In the genomic region with DNA sequence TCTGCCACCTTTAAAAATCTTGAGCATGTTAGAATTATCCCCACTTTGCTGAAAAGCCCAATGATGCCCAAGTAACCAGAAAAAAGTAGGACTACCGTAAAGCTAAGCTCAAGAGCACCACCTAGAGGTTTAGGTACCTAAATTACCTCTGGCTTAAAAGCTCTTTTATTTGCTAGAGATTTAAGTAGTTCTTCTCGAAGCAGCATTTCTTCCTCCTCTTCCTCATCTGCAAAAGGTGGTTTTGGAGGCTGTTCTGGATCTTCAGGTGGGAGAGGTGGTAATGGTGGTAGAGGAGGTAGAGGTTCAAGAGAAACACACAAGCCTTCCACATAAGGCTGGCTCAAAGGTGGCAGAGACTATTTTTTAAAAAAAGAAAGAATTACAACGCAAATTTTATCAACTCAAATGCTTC, we compare ENCODE assay signal across 9 cellular contexts. TPM values are rescaled to one million over a fixed set of nuclear protein-coding genes. Genes with fewer than 3 reads are reported as not detected.
DNase-seq lines count a peak whose midpoint lies in the region; ATAC-seq and TF ChIP-seq lines count a peak whose summit lies in the region.
"Had no signal": no experiment of that assay in that cellular context is flagged by ENCODE, and none has a peak within 500 bp of the region (broad histone marks: within the 10 kb centered on the region; RNA-seq: fewer than 3 reads in every experiment).

No MANE protein-coding gene starts in this region.

- H3K36me3 Mint-ChIP-seq in immature natural killer cell: peaks cover 9 to 54% (median 32%) of the 10 kb centered on the region in 3 donors

- no peak for ATAC-seq in GM21528 (IDR thresholded peaks at IDR 0.05; ENCODE audit: low FRiP score, unreplicated experiment)

- peak; percentile 50 for DNase-seq in BE2C
- peak; percentile 42 for DNase-seq in GM13977 (ENCODE audit: low spot score)
- peak; percentile 22 for DNase-seq in HS-5 (ENCODE audit: low read depth)
- DNase-seq in NCI-H82 treated with DMSO at 0.1 percent for 48 hours (lab: John Stamatoyannopoulos, UW; ENCODE audit: unreplicated experiment): peak; percentile 39
- peak; percentile 63 for DNase-seq in astrocyte of the cerebellum (ENCODE audit: low read depth)
- DNase-seq in immature natural killer cell: peak; percentile 30 to 46 (median 43)
- no peak for DNase-seq in suprapubic skin (ENCODE audit: low spot score in 2 of 2)

- no peaks in the 10 kb centered on the region for H3K9me3 Mint-ChIP-seq in immature natural killer cell
- H3K9me3 Mint-ChIP-seq: IgD-negative memory B cell had no signal

- H3K27me3 ChIP-seq in BE2C: no peaks in the 10 kb centered on the region
- no peaks in the 10 kb centered on the region for H3K27me3 ChIP-seq in suprapubic skin

- H3K4me3 ChIP-seq in BE2C (ENCODE audit: low read depth, low read length) (no peak overlapping the region), astrocyte of the cerebellum (ENCODE audit: low read depth, low read length) (no peak overlapping the region), suprapubic skin (no peak overlapping the region)

- no peak for TF ChIP-seq POLR2A in suprapubic skin (IDR thresholded peaks at IDR 0.05)

- H3K36me3 ChIP-seq in BE2C: peaks cover 71% of the 10 kb centered on the region
- H3K36me3 ChIP-seq in suprapubic skin: peaks cover 72% of the 10 kb centered on the region

- TF ChIP-seq EP300 in suprapubic skin (IDR thresholded peaks at IDR 0.05): no peak

- H3K27ac Mint-ChIP-seq in immature natural killer cell: peak overlapping the region; percentile 2 to 67 (median 53)

- H3K9me3 ChIP-seq in BE2C (no peaks in the 10 kb centered on the region), suprapubic skin (no peaks in the 10 kb centered on the region)

- in situ Hi-C loops in GM13977 (cut with MboI; ENCODE audit: low pct_unique_long_range_greater_than_20kb, low sequenced_read_pairs, unreplicated experiment) (no loop called here), astrocyte of the cerebellum (cut with HindIII; ENCODE audit: low sequenced_read_pairs) (no loop called here)

- no peak overlapping the region for H3K4me3 Mint-ChIP-seq in immature natural killer cell
- H3K4me3 Mint-ChIP-seq: IgD-negative memory B cell had no signal

- H3K27me3 Mint-ChIP-seq in immature natural killer cell (ENCODE audit: low read depth in 3 of 3): no peaks in the 10 kb centered on the region
- H3K27me3 Mint-ChIP-seq: IgD-negative memory B cell had no signal

- H3K4me1 Mint-ChIP-seq in immature natural killer cell: peaks cover 5 to 7% of the 10 kb centered on the region in 2 donors

- no peak overlapping the region for H3K27ac ChIP-seq in suprapubic skin

- TF ChIP-seq CTCF in BE2C (IDR thresholded peaks at IDR 0.05; ENCODE audit: low read depth, low read length) (peak; percentile 85), GM13977 (IDR thresholded peaks at IDR 0.05; ENCODE audit: extremely low read depth, insufficient read depth, missing control alignments) (peak; percentile 73), astrocyte of the cerebellum (IDR thresholded peaks at IDR 0.05; ENCODE audit: low read depth, low read length, missing control alignments) (peak; percentile 76), suprapubic skin (IDR thresholded peaks at IDR 0.05) (peak; percentile 11 to 57)

- 30% methylated on average over 3 of the region's 3 CpGs for WGBS in suprapubic skin

- peaks cover 2% of the 10 kb centered on the region; the same call in 1 of the 2 replicates for H3K4me1 ChIP-seq in BE2C
- peaks cover 3% of the 10 kb centered on the region for H3K4me1 ChIP-seq in suprapubic skin

RNA-seq across cellular contexts. Expression of gene ZFC3H1, which starts 26.9 kb away (rescaled TPM):
- polyA plus RNA-seq in BE2C (2012; ENCODE audit: insufficient read depth, insufficient read length, low read depth): 11.1 TPM
- polyA plus RNA-seq in immature natural killer cell: 10 to 100 TPM; 10.5 to 30.8 (median 19.8) TPM
- total RNA-seq in suprapubic skin: 100 to 1,000 TPM in 1 of 4 donors, 10 to 100 TPM in 3; 52.0 to 202 (median 71.5) TPM

RNA-seq across cellular contexts. Expression of gene THAP2, which starts 27.4 kb away (rescaled TPM):
- polyA plus RNA-seq in BE2C (2012; ENCODE audit: insufficient read depth, insufficient read length, low read depth): 3.7 TPM
- polyA plus RNA-seq in immature natural killer cell: 1 to 10 TPM; 2.1 to 7.4 (median 5.9) TPM
- 1 to 10 TPM; 1.9 to 3.6 (median 3.3) TPM for total RNA-seq in suprapubic skin

RNA-seq across cellular contexts. Expression of gene TMEM19, which starts 49.2 kb away (rescaled TPM):
- polyA plus RNA-seq in BE2C (2012; ENCODE audit: insufficient read depth, insufficient read length, low read depth): 30.0 TPM
- polyA plus RNA-seq in immature natural killer cell: 10 to 100 TPM; 46.8 to 61.6 (median 50.3) TPM
- total RNA-seq in suprapubic skin: 10 to 100 TPM; 24.5 to 52.9 (median 43.5) TPM

Comparison
In these comparisons a context has a peak if more than half of its experiments do, and no peak if none do; other contexts are left out.
1. DNase-seq: peak in BE2C (single experiment), GM13977 (single experiment), HS-5 (single experiment), NCI-H82 treated with DMSO at 0.1 percent for 48 hours (single experiment), astrocyte of the cerebellum (single experiment) and immature natural killer cell (3 of 3); none in suprapubic skin (0 of 2).
2. CTCF ChIP-seq: peak in every context shown above with its lines; median percentile 85 in BE2C; 76 in astrocyte of the cerebellum; 73 in GM13977; 34 in suprapubic skin.